25 cellular contexts compared by ENCODE assay signal in genomic region chr1:13780780-13781179, GRCh38.
DNase-seq lines count a peak whose midpoint lies in the region; ATAC-seq and TF ChIP-seq lines count a peak whose summit lies in the region.
"Had no signal": no experiment of that assay in that cellular context is flagged by ENCODE, and none has a peak within 500 bp of the region (broad histone marks: within the 10 kb centered on the region; RNA-seq: fewer than 3 reads in every experiment).

No MANE protein-coding gene starts in this region.

- peak overlapping the region; percentile 69 for H3K9ac ChIP-seq in OCI-LY3 (ENCODE audit: low read length)

- 88% methylated on average over 6 of the region's 6 CpGs for WGBS in urinary bladder

- TF ChIP-seq CTCF in OCI-LY3 (IDR thresholded peaks at IDR 0.05; ENCODE audit: low read depth, low read length), result no peak

- no peak overlapping the region for H2AFZ ChIP-seq in OCI-LY3 (ENCODE audit: low read depth, low read length)

- peak overlapping the region; percentile 40 for H3K27ac Mint-ChIP-seq in activated naive CD8-positive, alpha-beta T cell treated with anti-CD3 and anti-CD28 coated beads for 36 hours
- no peak overlapping the region for H3K27ac Mint-ChIP-seq in activated naive CD8-positive, alpha-beta T cell treated with anti-CD3 and anti-CD28 coated beads, Interleukin-2, amount 50 U/mL, for 24 hours
- H3K27ac Mint-ChIP-seq in central memory CD8-positive, alpha-beta T cell (ENCODE audit: low read depth), result peak overlapping the region; percentile 79
- H3K27ac Mint-ChIP-seq: endodermal cell had no signal

- H3K4me3 Mint-ChIP-seq in activated naive CD8-positive, alpha-beta T cell treated with anti-CD3 and anti-CD28 coated beads for 36 hours, result no peak overlapping the region
- H3K4me3 Mint-ChIP-seq in activated naive CD8-positive, alpha-beta T cell treated with anti-CD3 and anti-CD28 coated beads, Interleukin-2, amount 50 U/mL, for 24 hours, result no peak overlapping the region
- no peak overlapping the region for H3K4me3 Mint-ChIP-seq in central memory CD8-positive, alpha-beta T cell
- H3K4me3 Mint-ChIP-seq: endodermal cell, nephron had no signal

- peaks cover 33% of the 10 kb centered on the region for H3K4me1 Mint-ChIP-seq in activated naive CD8-positive, alpha-beta T cell treated with anti-CD3 and anti-CD28 coated beads for 36 hours
- peaks cover 34% of the 10 kb centered on the region for H3K4me1 Mint-ChIP-seq in activated naive CD8-positive, alpha-beta T cell treated with anti-CD3 and anti-CD28 coated beads, Interleukin-2, amount 50 U/mL, for 24 hours
- peaks cover 48% of the 10 kb centered on the region for H3K4me1 Mint-ChIP-seq in central memory CD8-positive, alpha-beta T cell

- peaks cover 42% of the 10 kb centered on the region for H4K20me1 ChIP-seq in OCI-LY3 (ENCODE audit: insufficient read depth, low read length)

- no peak for DNase-seq in activated naive CD8-positive, alpha-beta T cell treated with anti-CD3 and anti-CD28 coated beads for 36 hours
- DNase-seq in activated naive CD8-positive, alpha-beta T cell treated with anti-CD3 and anti-CD28 coated beads, Interleukin-2, amount 50 U/mL, for 24 hours, result no peak
- DNase-seq in central memory CD8-positive, alpha-beta T cell (ENCODE audit: low spot score in 2 of 2), result no peak
- no peak for DNase-seq in activated CD4-positive, CD25-positive, alpha-beta regulatory T cell (lab: John Stamatoyannopoulos, UW)
- no peak for DNase-seq in HuH-7 (ENCODE audit: low spot score)
- no peak for DNase-seq in cerebellum (ENCODE audit: low spot score)
- DNase-seq: activated CD8-positive, alpha-beta memory T cell treated with anti-CD3 and anti-CD28 coated beads for 24 hours; C1 segment of cervical spinal cord; endodermal cell; hypothalamus; left ventricle myocardium inferior; NCI-H1694 treated with DMSO at 0.1 percent for 48 hours; NCI-H2171 treated with DMSO at 0.1 percent for 48 hours; NCI-H524; ovary; spleen; stimulated activated CD4-positive, alpha-beta T cell treated with anti-CD3 and anti-CD28 coated beads, Interleukin-2, amount 100 ng/mL, for 48 hours; stimulated activated naive CD4-positive, alpha-beta T cell had no signal

- peaks cover 78% of the 10 kb centered on the region for H3K36me3 ChIP-seq in OCI-LY3 (replicated peaks; ENCODE audit: low read depth, low read length)
- H3K36me3 ChIP-seq in urinary bladder (ENCODE audit: insufficient read depth), result peaks cover 6% of the 10 kb centered on the region
- H3K36me3 ChIP-seq: ovary had no signal

- peaks cover 45% of the 10 kb centered on the region for H3K36me3 Mint-ChIP-seq in activated naive CD8-positive, alpha-beta T cell treated with anti-CD3 and anti-CD28 coated beads for 36 hours
- peaks cover 50% of the 10 kb centered on the region for H3K36me3 Mint-ChIP-seq in activated naive CD8-positive, alpha-beta T cell treated with anti-CD3 and anti-CD28 coated beads, Interleukin-2, amount 50 U/mL, for 24 hours (ENCODE audit: low read depth)
- peaks cover 70% of the 10 kb centered on the region for H3K36me3 Mint-ChIP-seq in central memory CD8-positive, alpha-beta T cell (ENCODE audit: insufficient read depth)

- no peaks in the 10 kb centered on the region for H3K9me3 Mint-ChIP-seq in activated naive CD8-positive, alpha-beta T cell treated with anti-CD3 and anti-CD28 coated beads for 36 hours
- no peaks in the 10 kb centered on the region for H3K9me3 Mint-ChIP-seq in activated naive CD8-positive, alpha-beta T cell treated with anti-CD3 and anti-CD28 coated beads, Interleukin-2, amount 50 U/mL, for 24 hours
- H3K9me3 Mint-ChIP-seq in central memory CD8-positive, alpha-beta T cell, result no peaks in the 10 kb centered on the region
- H3K9me3 Mint-ChIP-seq: endodermal cell, nephron had no signal

- peaks cover 59% of the 10 kb centered on the region for H3K4me1 ChIP-seq in OCI-LY3 (ENCODE audit: low read length)
- peaks cover 6% of the 10 kb centered on the region for H3K4me1 ChIP-seq in urinary bladder (ENCODE audit: insufficient read depth)

- peak overlapping the region; percentile 57 for H3K4me3 ChIP-seq in OCI-LY3 (ENCODE audit: low read length)
- no peak overlapping the region for H3K4me3 ChIP-seq in urinary bladder (ENCODE audit: low read depth, low read length)
- H3K4me3 ChIP-seq: breast epithelium, coronary artery, left ventricle myocardium inferior, ovary, SJSA1, spleen had no signal

- H3K4me2 ChIP-seq in OCI-LY3 (ENCODE audit: low read length), result peak overlapping the region; percentile 81

- H3K9me3 ChIP-seq in OCI-LY3 (ENCODE audit: insufficient read depth, low read length), result no peaks in the 10 kb centered on the region
- H3K9me3 ChIP-seq: breast epithelium, left ventricle myocardium inferior, ovary, SJSA1, spleen had no signal

- H3K27ac ChIP-seq in OCI-LY3 (ENCODE audit: low read length) (peak overlapping the region; percentile 99), urinary bladder (ENCODE audit: low read depth) (peak overlapping the region; percentile 28)
- H3K27ac ChIP-seq: coronary artery, left ventricle myocardium inferior, SJSA1, VCaP had no signal

- H3K79me2 ChIP-seq in OCI-LY3 (ENCODE audit: low read length), result peaks cover 91% of the 10 kb centered on the region

- H3K27me3 ChIP-seq in OCI-LY3 (ENCODE audit: low read depth, low read length), result no peaks in the 10 kb centered on the region
- H3K27me3 ChIP-seq: breast epithelium, ovary, SJSA1, spleen had no signal

- no peak for ATAC-seq in activated naive CD8-positive, alpha-beta T cell treated with anti-CD3 and anti-CD28 coated beads, Interleukin-2, amount 50 U/mL, for 24 hours
- no peak for ATAC-seq in central memory CD8-positive, alpha-beta T cell (replicated peaks; ENCODE audit: extremely low read depth, poor library complexity, severe bottlenecking)

- no peaks in the 10 kb centered on the region for H3K27me3 Mint-ChIP-seq in activated naive CD8-positive, alpha-beta T cell treated with anti-CD3 and anti-CD28 coated beads for 36 hours
- no peaks in the 10 kb centered on the region for H3K27me3 Mint-ChIP-seq in activated naive CD8-positive, alpha-beta T cell treated with anti-CD3 and anti-CD28 coated beads, Interleukin-2, amount 50 U/mL, for 24 hours
- no peaks in the 10 kb centered on the region for H3K27me3 Mint-ChIP-seq in central memory CD8-positive, alpha-beta T cell
